ENCODE assay signal across 8 cellular contexts in genomic region chr7:100157334-100158228, GRCh38. TPM values are rescaled to one million over a fixed set of nuclear protein-coding genes. Genes with fewer than 3 reads are reported as not detected.
DNase-seq lines count a peak whose midpoint lies in the region.

No MANE protein-coding gene starts in this region.

- H3K27me3 ChIP-seq in iPS DF 6.9 (ENCODE audit: control insufficient read depth, insufficient read depth, low read length) (no peaks in the 10 kb centered on the region), skeletal muscle satellite cell (ENCODE audit: control insufficient read depth, insufficient read depth, low read length) (no peaks in the 10 kb centered on the region)

- H3K9ac ChIP-seq in skeletal muscle satellite cell (ENCODE audit: low read depth, low read length), result peak overlapping the region; percentile 95

- H3K36me3 ChIP-seq in KOPT-K1 (ENCODE audit: insufficient read depth, low read length) (peaks cover 50% of the 10 kb centered on the region), iPS DF 6.9 (ENCODE audit: control insufficient read depth, insufficient read depth, low read length) (peaks cover 27% of the 10 kb centered on the region), skeletal muscle satellite cell (ENCODE audit: insufficient read depth, low read length) (peaks cover 40% of the 10 kb centered on the region)

- DNase-seq in EL, result peak; percentile 69
- DNase-seq in amniotic epithelial cell (ENCODE audit: low read depth), result peak; percentile 92
- DNase-seq in iPS DF 6.9 (ENCODE audit: low read depth, low spot score), result no peak
- no peak for DNase-seq in medulla oblongata (ENCODE audit: extremely low spot score)
- DNase-seq in activated effector memory CD4-positive, alpha-beta T cell treated with Interleukin-2 at 50 U/mL for 16 hours, result no peak
- DNase-seq in activated CD4-positive, alpha-beta T cell treated with anti-CD3 and anti-CD28 coated beads for 4 hours, result no peak

- no peaks in the 10 kb centered on the region; the same call in none of the 2 replicates for H3K4me1 ChIP-seq in iPS DF 6.9 (ENCODE audit: control insufficient read depth, insufficient read depth, low read length)
- H3K4me1 ChIP-seq in skeletal muscle satellite cell (ENCODE audit: control insufficient read depth, insufficient read depth, low read length), result peaks cover 17% of the 10 kb centered on the region

- H3K9me3 ChIP-seq in KOPT-K1 (ENCODE audit: insufficient read depth, low read length, poor library complexity, severe bottlenecking) (no peaks in the 10 kb centered on the region), iPS DF 6.9 (ENCODE audit: control insufficient read depth, insufficient read depth, low read length) (no peaks in the 10 kb centered on the region), skeletal muscle satellite cell (replicated peaks; ENCODE audit: low read length) (no peaks in the 10 kb centered on the region)

- peak overlapping the region; percentile 92 for H3K4me2 ChIP-seq in skeletal muscle satellite cell (ENCODE audit: low read length)

- WGBS in iPS DF 6.9 (ENCODE audit: insufficient coverage, insufficient read length), result no CpG with 5 or more reads among the region's 32 CpGs

- H3K4me3 ChIP-seq in iPS DF 6.9 (ENCODE audit: low read length) (peak overlapping the region; percentile 80; the same call in 1 of the 2 replicates), skeletal muscle satellite cell (ENCODE audit: low read length) (peak overlapping the region; percentile 99)

- peak overlapping the region; percentile 84 for H3K27ac ChIP-seq in KOPT-K1 (ENCODE audit: low read depth, low read length, poor library complexity, severe bottlenecking)
- no peak overlapping the region for H3K27ac ChIP-seq in iPS DF 6.9 (ENCODE audit: low read length)

RNA-seq across cellular contexts. Expression of gene TRAPPC14, which starts 0.9 kb away (rescaled TPM):
- total RNA-seq in skeletal muscle satellite cell (2012; rRNA removed), result 6.8 and 8.5 TPM in 2 replicates

RNA-seq across cellular contexts. Expression of gene LAMTOR4, which starts 8.9 kb away (rescaled TPM):
- total RNA-seq in skeletal muscle satellite cell (2012; rRNA removed), result 91.0 and 95.5 TPM in 2 replicates

RNA-seq across cellular contexts. Expression of gene GAL3ST4, which starts 10.8 kb away (rescaled TPM):
- total RNA-seq in skeletal muscle satellite cell (2012; rRNA removed), result 0.44 and 0.76 TPM in 2 replicates

RNA-seq across cellular contexts. Expression of gene GPC2, which starts 19.6 kb away (rescaled TPM):
- total RNA-seq in skeletal muscle satellite cell (2012; rRNA removed), result 3.1 TPM in 1 of 2 replicates, not detected in the other

RNA-seq across cellular contexts. Expression of gene STAG3, which starts 20.1 kb away (rescaled TPM):
- total RNA-seq in skeletal muscle satellite cell (2012; rRNA removed), result 0.76 and 2.0 TPM in 2 replicates

Comparison
In these comparisons a context has a peak if more than half of its experiments do, and no peak if none do; other contexts are left out.
1. DNase-seq: peak in EL (single experiment) and amniotic epithelial cell (single experiment); none in iPS DF 6.9 (single experiment), medulla oblongata (single experiment), activated effector memory CD4-positive, alpha-beta T cell treated with Interleukin-2 at 50 U/mL for 16 hours (single experiment) and activated CD4-positive, alpha-beta T cell treated with anti-CD3 and anti-CD28 coated beads for 4 hours (0 of 2).